8 cellular contexts compared by ENCODE assay signal in the genomic region with DNA sequence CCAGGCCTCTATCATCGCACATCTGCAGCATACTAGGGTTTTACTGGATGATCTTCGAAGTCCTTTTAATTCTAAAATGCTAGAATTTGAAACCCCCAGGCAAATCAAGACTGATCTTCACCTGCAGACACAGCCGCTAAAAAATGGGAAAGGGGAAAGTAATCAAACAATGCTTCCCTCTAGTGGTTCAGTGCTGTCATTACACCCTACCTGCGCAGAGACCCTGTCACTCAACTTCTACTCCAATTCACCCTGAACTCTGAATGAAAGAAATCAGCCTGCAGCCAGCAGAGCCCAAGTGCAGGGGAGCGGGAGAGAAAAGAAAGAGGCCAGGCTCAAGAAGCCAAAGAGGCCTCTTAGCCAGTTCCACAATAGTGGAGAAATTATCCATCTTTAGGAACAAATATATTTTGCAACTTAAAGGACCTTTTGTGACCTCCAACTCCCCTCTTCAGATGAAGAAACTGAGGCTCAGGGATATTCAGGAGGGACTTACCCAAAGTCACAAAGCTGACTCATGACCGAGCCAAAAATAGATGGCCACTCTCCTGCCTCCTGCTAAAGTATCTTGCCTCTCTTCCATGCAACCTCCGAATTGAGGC. TPM values are rescaled to one million over a fixed set of nuclear protein-coding genes. Genes with fewer than 3 reads are reported as not detected.
DNase-seq lines count a peak whose midpoint lies in the region; ATAC-seq and TF ChIP-seq lines count a peak whose summit lies in the region.

No MANE protein-coding gene starts in this region.

- H3K36me3 ChIP-seq in gastroesophageal sphincter, result peaks cover 0 to 24% of the 10 kb centered on the region in 2 donors

- CTCF ChIA-PET in CD4-positive, alpha-beta T cell (lab: Charles Lee), result interaction anchor here (0.9 kb wide), 1 partner anchor 12 kb away, joined by 3 read pairs; no protein-coding TSS in a partner anchor

- no peak overlapping the region for H3K27ac Mint-ChIP-seq in CD4-positive, alpha-beta T cell
- H3K27ac Mint-ChIP-seq in progenitor cell of endocrine pancreas, result no peak overlapping the region

- H3K4me1 Mint-ChIP-seq in CD4-positive, alpha-beta T cell (ENCODE audit: low read depth), result peaks cover 11% of the 10 kb centered on the region
- H3K4me1 Mint-ChIP-seq in activated T-cell treated with anti-CD3 and anti-CD28 coated beads, Interleukin-2, amount 50 U/mL, for 4 hours (ENCODE audit: low read depth), result peaks cover 4% of the 10 kb centered on the region
- H3K4me1 Mint-ChIP-seq in progenitor cell of endocrine pancreas (ENCODE audit: low read depth), result peaks cover 3% of the 10 kb centered on the region

- intact Hi-C loops in CD4-positive, alpha-beta T cell (cut with DNase I, micrococcal nuclease), result loop anchor here (1.0 to 5.0 kb wide), 4 partner anchors 249 to 748 kb away; no protein-coding TSS in a partner anchor

- POLR2A ChIA-PET in CD4-positive, alpha-beta T cell (lab: Charles Lee), result no interaction called here

- TF ChIP-seq POLR2A in gastroesophageal sphincter (IDR thresholded peaks at IDR 0.05) (no peak), GM18505 (IDR thresholded peaks at IDR 0.05; ENCODE audit: borderline replicate concordance, extremely low read depth, insufficient read depth, insufficient read length) (no peak)

- 35 to 36% methylated on average over 7 of the region's 7 CpGs for WGBS in gastroesophageal sphincter (ENCODE audit: low coverage in 1 of 2), 2 donors

- TF ChIP-seq EP300 in gastroesophageal sphincter (IDR thresholded peaks at IDR 0.05), result no peak

- H3K4me3 ChIP-seq in gastroesophageal sphincter, result no peak overlapping the region

- DNase-seq in CD4-positive, alpha-beta T cell, result peak in 7 of 10 experiments; percentile 5 to 19 (median 10)
- peak; percentile 61 for DNase-seq in NCI-H748 (lab: John Stamatoyannopoulos, UW; ENCODE audit: unreplicated experiment)
- DNase-seq in activated T-cell treated with anti-CD3 and anti-CD28 coated beads, Interleukin-2, amount 50 U/mL, for 4 hours, result peak; percentile 14
- peak; percentile 22 for DNase-seq in progenitor cell of endocrine pancreas (ENCODE audit: low spot score, unreplicated experiment)

- H3K4me3 Mint-ChIP-seq in CD4-positive, alpha-beta T cell, result no peak overlapping the region
- no peak overlapping the region for H3K4me3 Mint-ChIP-seq in activated T-cell treated with anti-CD3 and anti-CD28 coated beads, Interleukin-2, amount 50 U/mL, for 4 hours
- H3K4me3 Mint-ChIP-seq in progenitor cell of endocrine pancreas (ENCODE audit: low read depth), result no peak overlapping the region

- H3K9me3 ChIP-seq in CD4-positive, alpha-beta T cell (ENCODE audit: control insufficient read depth, low read length), result no peaks in the 10 kb centered on the region
- no peaks in the 10 kb centered on the region for H3K9me3 ChIP-seq in gastroesophageal sphincter

- H3K4me1 ChIP-seq in gastroesophageal sphincter, result peaks cover 0 to 7% (median 2%) of the 10 kb centered on the region in 3 donors

- H3K36me3 Mint-ChIP-seq in CD4-positive, alpha-beta T cell (ENCODE audit: low read depth), result peaks cover 74% of the 10 kb centered on the region
- H3K36me3 Mint-ChIP-seq in activated T-cell treated with anti-CD3 and anti-CD28 coated beads, Interleukin-2, amount 50 U/mL, for 4 hours (ENCODE audit: insufficient read depth), result peaks cover 40% of the 10 kb centered on the region
- peaks cover 12% of the 10 kb centered on the region for H3K36me3 Mint-ChIP-seq in progenitor cell of endocrine pancreas (ENCODE audit: insufficient read depth)

- peak; percentile 46 for ATAC-seq in CD4-positive, alpha-beta T cell (ENCODE audit: poor library complexity)
- ATAC-seq in GM21576 (IDR thresholded peaks at IDR 0.05; ENCODE audit: unreplicated experiment), result peak; percentile 55
- peak in 1 of 2 donors; percentile 30 for ATAC-seq in activated T-cell treated with anti-CD3 and anti-CD28 coated beads, Interleukin-2, amount 50 U/mL, for 4 hours
- no peak for ATAC-seq in gastroesophageal sphincter
- ATAC-seq in GM18517 (IDR thresholded peaks at IDR 0.05; ENCODE audit: unreplicated experiment), result no peak
- ATAC-seq in GM18505 (IDR thresholded peaks at IDR 0.05; ENCODE audit: unreplicated experiment), result no peak

- no peaks in the 10 kb centered on the region for H3K27me3 Mint-ChIP-seq in CD4-positive, alpha-beta T cell
- H3K27me3 Mint-ChIP-seq in activated T-cell treated with anti-CD3 and anti-CD28 coated beads, Interleukin-2, amount 50 U/mL, for 4 hours (ENCODE audit: low read depth), result no peaks in the 10 kb centered on the region
- no peaks in the 10 kb centered on the region for H3K27me3 Mint-ChIP-seq in progenitor cell of endocrine pancreas

- TF ChIP-seq CTCF in CD4-positive, alpha-beta T cell (IDR thresholded peaks at IDR 0.05), result peak; percentile 95
- TF ChIP-seq CTCF in gastroesophageal sphincter (IDR thresholded peaks at IDR 0.05) (peak; percentile 86 to 93 (median 92)), progenitor cell of endocrine pancreas (IDR thresholded peaks at IDR 0.05; ENCODE audit: unreplicated experiment) (peak; percentile 93)

- no peaks in the 10 kb centered on the region for H3K27me3 ChIP-seq in CD4-positive, alpha-beta T cell (ENCODE audit: control insufficient read depth, insufficient read depth, low read length)
- no peaks in the 10 kb centered on the region for H3K27me3 ChIP-seq in gastroesophageal sphincter

- H3K9me3 Mint-ChIP-seq in CD4-positive, alpha-beta T cell, result no peaks in the 10 kb centered on the region
- no peaks in the 10 kb centered on the region for H3K9me3 Mint-ChIP-seq in activated T-cell treated with anti-CD3 and anti-CD28 coated beads, Interleukin-2, amount 50 U/mL, for 4 hours
- H3K9me3 Mint-ChIP-seq in progenitor cell of endocrine pancreas (ENCODE audit: low read depth), result no peaks in the 10 kb centered on the region

- no peak overlapping the region for H3K27ac ChIP-seq in CD4-positive, alpha-beta T cell (ENCODE audit: low read depth, low read length)
- H3K27ac ChIP-seq in gastroesophageal sphincter, result no peak overlapping the region

RNA-seq across cellular contexts. Expression of gene SERGEF, which starts 33.0 kb away (rescaled TPM):
- total RNA-seq in CD4-positive, alpha-beta T cell, result 10 to 100 TPM; 35.2 to 37.1 TPM
- total RNA-seq in activated T-cell treated with anti-CD3 and anti-CD28 coated beads, Interleukin-2, amount 50 U/mL, for 4 hours, result 10 to 100 TPM; 17.6 to 22.5 (median 18.6) TPM
- total RNA-seq in gastroesophageal sphincter (10 to 100 TPM; 35.5 to 42.5 (median 36.3) TPM), progenitor cell of endocrine pancreas (32.4 and 34.8 TPM in 2 replicates)

Comparison
In these comparisons a context has a peak if more than half of its experiments do, and no peak if none do; other contexts are left out.
1. ATAC-seq: peak in CD4-positive, alpha-beta T cell (single experiment) and GM21576 (single experiment); none in gastroesophageal sphincter (single experiment), GM18517 (single experiment) and GM18505 (single experiment).
2. DNase-seq: peak in every context shown above with its lines; median percentile 61 in NCI-H748; 22 in progenitor cell of endocrine pancreas; 14 in activated T-cell treated with anti-CD3 and anti-CD28 coated beads, Interleukin-2, amount 50 U/mL, for 4 hours; 10 in CD4-positive, alpha-beta T cell.
3. Peak in every context shown above with its lines, with median percentiles within 50 percentile points of each other: CTCF ChIP-seq.